In the genomic region with DNA sequence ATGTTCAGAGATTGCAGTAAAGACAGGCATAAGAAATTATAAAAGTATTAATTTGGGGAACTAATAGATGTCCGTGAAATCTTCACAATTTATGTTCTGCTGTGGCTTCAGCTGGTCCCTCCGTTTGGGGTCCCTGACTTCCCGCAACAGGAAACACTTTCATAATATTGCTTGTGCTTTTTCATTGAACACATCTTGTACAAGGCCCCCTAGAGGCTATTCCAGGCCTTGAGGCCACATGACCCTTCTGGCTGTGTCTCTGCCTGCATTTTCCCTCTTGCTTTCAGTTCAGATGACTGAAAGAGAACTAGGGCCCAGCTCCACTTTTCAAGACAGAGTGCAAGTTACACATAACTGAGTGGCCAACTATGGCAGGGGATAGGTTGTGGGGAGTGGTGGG, we compare ENCODE assay signal across 16 cellular contexts. TPM values are rescaled to one million over a fixed set of nuclear protein-coding genes. Genes with fewer than 3 reads are reported as not detected.
DNase-seq lines count a peak whose midpoint lies in the region; ATAC-seq, FAIRE-seq and TF ChIP-seq lines count a peak whose summit lies in the region.
"Had no signal": no experiment of that assay in that cellular context is flagged by ENCODE, and none has a peak within 500 bp of the region (broad histone marks: within the 10 kb centered on the region; RNA-seq: fewer than 3 reads in every experiment).

No MANE protein-coding gene starts in this region.

- no peak overlapping the region for H2AFZ ChIP-seq in Karpas-422 (ENCODE audit: low read length)

- H3K4me1 Mint-ChIP-seq in activated naive CD8-positive, alpha-beta T cell treated with anti-CD3 and anti-CD28 coated beads, Interleukin-2, amount 50 U/mL, for 24 hours = peaks cover 8% of the 10 kb centered on the region
- H3K4me1 Mint-ChIP-seq: CD8-positive, alpha-beta memory T cell had no signal

- 79 to 88% methylated on average over 3 of the region's 3 CpGs for WGBS in gastroesophageal sphincter (ENCODE audit: low coverage in 1 of 2), 2 donors
- 74 to 94% methylated on average over 3 of the region's 3 CpGs for WGBS in pancreas, 2 donors

- peaks cover 16% of the 10 kb centered on the region for H3K9me3 ChIP-seq in AG04450 (ENCODE audit: control insufficient read depth, insufficient read depth, low read length)
- H3K9me3 ChIP-seq in Karpas-422 (ENCODE audit: low read length) = no peaks in the 10 kb centered on the region
- H3K9me3 ChIP-seq in gastroesophageal sphincter = no peaks in the 10 kb centered on the region
- no peaks in the 10 kb centered on the region for H3K9me3 ChIP-seq in pancreas
- H3K9me3 ChIP-seq in lower lobe of right lung = no peaks in the 10 kb centered on the region
- H3K9me3 ChIP-seq: testis had no signal

- TF ChIP-seq EP300 in gastroesophageal sphincter (IDR thresholded peaks at IDR 0.05) = no peak

- TF ChIP-seq POLR2A in gastroesophageal sphincter (IDR thresholded peaks at IDR 0.05) = no peak

- H3K27ac Mint-ChIP-seq in activated naive CD8-positive, alpha-beta T cell treated with anti-CD3 and anti-CD28 coated beads, Interleukin-2, amount 50 U/mL, for 24 hours = no peak overlapping the region

- H4K20me1 ChIP-seq in Karpas-422 (ENCODE audit: insufficient read depth, low read depth, low read length) = no peaks in the 10 kb centered on the region

- H3K4me3 ChIP-seq in AG04450 (ENCODE audit: low read depth, low read length) (no peak overlapping the region), Karpas-422 (ENCODE audit: low read length) (no peak overlapping the region), gastroesophageal sphincter (no peak overlapping the region), pancreas (no peak overlapping the region), lower lobe of right lung (no peak overlapping the region)
- H3K4me3 ChIP-seq: skin epidermis, testis had no signal

- CTCF ChIA-PET in AG04450 (lab: Charles Lee) = interaction anchor here (0.5 to 0.7 kb wide), 2 partner anchors 15 to 32 kb away, joined by 5 to 9 read pairs; no protein-coding TSS in a partner anchor
- CTCF ChIA-PET in GM10248 (lab: Yijun Ruan, JAX) = interaction anchor here (1.0 to 1.2 kb wide), 2 partner anchors 54 to 632 kb away, joined by 3 read pairs; no protein-coding TSS in a partner anchor

- no peak overlapping the region for H3K4me2 ChIP-seq in Karpas-422 (ENCODE audit: low read depth, low read length, poor library complexity, severe bottlenecking)

- no peak for FAIRE-seq in pancreas (lab: Jason Lieb, UNC)

- H3K36me3 ChIP-seq in Karpas-422 (ENCODE audit: insufficient read depth, low read length) = no peaks in the 10 kb centered on the region; the same call in 1 of the 2 replicates
- H3K36me3 ChIP-seq in gastroesophageal sphincter = peaks cover 0 to 19% of the 10 kb centered on the region in 2 donors
- H3K36me3 ChIP-seq in pancreas = no peaks in the 10 kb centered on the region
- H3K36me3 ChIP-seq in lower lobe of right lung = no peaks in the 10 kb centered on the region

- intact Hi-C loops in pancreas (cut with DNase I) = no loop called here
- intact Hi-C loops in lower lobe of right lung (cut with DNase I) = no loop called here

- no peaks in the 10 kb centered on the region for H3K79me2 ChIP-seq in Karpas-422 (ENCODE audit: low read length)

- H3K9ac ChIP-seq in Karpas-422 (ENCODE audit: low read length) = no peak overlapping the region

- no peaks in the 10 kb centered on the region for H3K4me1 ChIP-seq in Karpas-422 (ENCODE audit: low read length)
- peaks cover 6 to 20% (median 9%) of the 10 kb centered on the region in 3 donors for H3K4me1 ChIP-seq in gastroesophageal sphincter
- no peaks in the 10 kb centered on the region for H3K4me1 ChIP-seq in pancreas
- H3K4me1 ChIP-seq in lower lobe of right lung = peaks cover 21% of the 10 kb centered on the region

- TF ChIP-seq CTCF in AG04450 (IDR thresholded peaks at IDR 0.05; ENCODE audit: low read depth, low read length) (0 out of 2 replicates have a peak, but pooled peaks have one; percentile 11), GM10248 (IDR thresholded peaks at IDR 0.05; ENCODE audit: control extremely low read depth, extremely low read depth, low read depth, missing control alignments) (peak; percentile 6), gastroesophageal sphincter (IDR thresholded peaks at IDR 0.05) (no peak), pancreas (IDR thresholded peaks at IDR 0.05) (no peak), lower lobe of right lung (IDR thresholded peaks at IDR 0.05) (no peak)

- H3K27me3 ChIP-seq in AG04450 (ENCODE audit: control insufficient read depth, insufficient read depth, low read length) (no peaks in the 10 kb centered on the region), Karpas-422 (ENCODE audit: low read length) (no peaks in the 10 kb centered on the region), gastroesophageal sphincter (no peaks in the 10 kb centered on the region), pancreas (no peaks in the 10 kb centered on the region), lower lobe of right lung (ENCODE audit: low read depth) (no peaks in the 10 kb centered on the region)
- H3K27me3 ChIP-seq: testis had no signal

- no peaks in the 10 kb centered on the region for H3K27me3 Mint-ChIP-seq in activated naive CD8-positive, alpha-beta T cell treated with anti-CD3 and anti-CD28 coated beads, Interleukin-2, amount 50 U/mL, for 24 hours
- H3K27me3 Mint-ChIP-seq: CD8-positive, alpha-beta memory T cell had no signal

- POLR2A ChIA-PET in AG04450 (lab: Yijun Ruan, JAX) = no interaction called here
- POLR2A ChIA-PET in GM10248 (lab: Yijun Ruan, JAX) = no interaction called here

- peaks cover 8% of the 10 kb centered on the region for H3K9me3 Mint-ChIP-seq in activated naive CD8-positive, alpha-beta T cell treated with anti-CD3 and anti-CD28 coated beads, Interleukin-2, amount 50 U/mL, for 24 hours

- peaks cover 21% of the 10 kb centered on the region for H3K36me3 Mint-ChIP-seq in activated naive CD8-positive, alpha-beta T cell treated with anti-CD3 and anti-CD28 coated beads, Interleukin-2, amount 50 U/mL, for 24 hours (ENCODE audit: low read depth)

- peak; percentile 49 for ATAC-seq in activated naive CD8-positive, alpha-beta T cell treated with anti-CD3 and anti-CD28 coated beads, Interleukin-2, amount 50 U/mL, for 24 hours
- no peak for ATAC-seq in gastroesophageal sphincter
- ATAC-seq in pancreas = no peak
- ATAC-seq in lower lobe of right lung = no peak
- ATAC-seq in HG03135 (IDR thresholded peaks at IDR 0.05; ENCODE audit: unreplicated experiment) = no peak
- ATAC-seq: activated CD4-positive, CD25-positive, alpha-beta regulatory T cell treated with anti-CD3 and anti-CD28 coated beads, Interleukin-2, amount 50 U/mL, for 24 hours had no signal

- DNase-seq in AG04450 (ENCODE audit: low read depth, low spot score) (no peak), GM10248 (ENCODE audit: extremely low spot score) (no peak), Karpas-422 (peak; percentile 47), pancreas (no peak), lower lobe of right lung (no peak)
- DNase-seq in activated naive CD8-positive, alpha-beta T cell treated with anti-CD3 and anti-CD28 coated beads, Interleukin-2, amount 50 U/mL, for 24 hours = no peak
- DNase-seq: CD8-positive, alpha-beta memory T cell; central memory CD4-positive, alpha-beta T cell; hippocampal formation; NCI-H146; NCI-H774; testis had no signal

- H3K27ac ChIP-seq in AG04450 (ENCODE audit: low read depth, low read length) = no peak overlapping the region
- H3K27ac ChIP-seq in Karpas-422 (ENCODE audit: low read length) = no peak overlapping the region
- H3K27ac ChIP-seq in gastroesophageal sphincter = no peak overlapping the region
- no peak overlapping the region for H3K27ac ChIP-seq in pancreas
- H3K27ac ChIP-seq in lower lobe of right lung = no peak overlapping the region
- H3K27ac ChIP-seq: testis had no signal

- H3K4me3 Mint-ChIP-seq in activated naive CD8-positive, alpha-beta T cell treated with anti-CD3 and anti-CD28 coated beads, Interleukin-2, amount 50 U/mL, for 24 hours = no peak overlapping the region
- H3K4me3 Mint-ChIP-seq: CD8-positive, alpha-beta memory T cell had no signal

- H3K9me2 ChIP-seq in Karpas-422 (replicated peaks; ENCODE audit: insufficient read depth, low read length) = no peaks in the 10 kb centered on the region

RNA-seq across cellular contexts. Expression of a gene that starts 26.5 kb away (rescaled TPM):
- 11.4 and 18.7 TPM in 2 replicates for polyA plus RNA-seq in AG04450 (2011; rRNA removed)
- polyA minus RNA-seq in AG04450 (2011; rRNA and poly(A)+ RNA removed) = 8.3 and 11.6 TPM in 2 replicates
- total RNA-seq in Karpas-422 (2014; rRNA removed; shearing (Covaris generic); ENCODE audit: low replicate concordance) = 6.5 and 13.6 TPM in 2 replicates
- total RNA-seq in gastroesophageal sphincter = 10 to 100 TPM; 13.7 to 26.2 (median 21.2) TPM
- 10 to 100 TPM in 1 of 6 donors, 1 to 10 TPM in 5; 4.0 to 10.3 (median 5.1) TPM for total RNA-seq in pancreas
- polyA plus RNA-seq in pancreas = 1 to 10 TPM; 5.6 to 7.3 TPM
- total RNA-seq in lower lobe of right lung = 15.6 TPM

RNA-seq across cellular contexts. Expression of a gene that starts 26.7 kb away (rescaled TPM):
- polyA plus RNA-seq in AG04450 (2011; rRNA removed) = 37.7 and 47.7 TPM in 2 replicates
- 14.8 and 20.2 TPM in 2 replicates for polyA minus RNA-seq in AG04450 (2011; rRNA and poly(A)+ RNA removed)
- total RNA-seq in Karpas-422 (2014; rRNA removed; shearing (Covaris generic); ENCODE audit: low replicate concordance) = 11.2 and 27.1 TPM in 2 replicates
- total RNA-seq in gastroesophageal sphincter = 10 to 100 TPM in 1 of 4 donors, 1 to 10 TPM in 3; 4.5 to 14.9 (median 6.9) TPM
- 10 to 100 TPM in 3 of 6 donors, 1 to 10 TPM in 3; 8.1 to 13.3 (median 9.8) TPM for total RNA-seq in pancreas
- polyA plus RNA-seq in pancreas = 10 to 100 TPM in 1 of 2 donors, 1 to 10 TPM in 1; 5.0 to 14.4 TPM
- 17.9 TPM for total RNA-seq in lower lobe of right lung

RNA-seq across cellular contexts. Expression of a gene that starts 55.6 kb away (rescaled TPM):
- polyA plus RNA-seq in AG04450 (2011; rRNA removed) (56.6 and 73.2 TPM in 2 replicates), pancreas (1 to 10 TPM; 2.3 to 5.2 TPM)
- polyA minus RNA-seq in AG04450 (2011; rRNA and poly(A)+ RNA removed) = 93.7 and 117 TPM in 2 replicates
- 2.5 and 3.7 TPM in 2 replicates for total RNA-seq in Karpas-422 (2014; rRNA removed; shearing (Covaris generic); ENCODE audit: low replicate concordance)
- total RNA-seq in gastroesophageal sphincter (10 to 100 TPM; 41.7 to 84.8 (median 58.0) TPM), pancreas (10 to 100 TPM in 1 of 6 donors, 1 to 10 TPM in 5; 4.2 to 10.2 (median 5.9) TPM), lower lobe of right lung (21.4 TPM)

Comparison
In these comparisons a context has a peak if more than half of its experiments do, and no peak if none do; other contexts are left out.
1. CTCF ChIP-seq: peak in AG04450 (single experiment) and GM10248 (single experiment); none in gastroesophageal sphincter (0 of 4), pancreas (0 of 4) and lower lobe of right lung (single experiment).